ENCODE assay signal across 1 cellular context in genomic region chr16:53052519-53053501, GRCh38.
A peak's percentile ranks its signal among the peaks of the same experiment; 100 is the strongest.
TF ChIP-seq lines count a peak whose summit lies in the region.

CHD9NB (minus strand) TSS chr16:53052897; CDS start chr16:53044158, 8,739 bp downstream.

TF ChIP-seq in K562, 482 proteins besides CTCF, POLR2A, EP300 and RAD21 (continued from another document and continues in another):
- peak; percentile 70; the same call in 1 of the 2 replicates for TF ChIP-seq SMARCA5 (IDR thresholded peaks at IDR 0.05)
- TF ChIP-seq POLR3A (IDR thresholded peaks at IDR 0.05; ENCODE audit: borderline replicate concordance, extremely low read depth, insufficient read depth, insufficient read length): no peak
- no peak for TF ChIP-seq GMEB1 (CRISPR knock-in tag; IDR thresholded peaks at IDR 0.05)
- peak; percentile 48; the same call in 1 of the 2 replicates for TF ChIP-seq NFRKB (IDR thresholded peaks at IDR 0.05; ENCODE audit: low read depth)
- TF ChIP-seq SMAD1 (IDR thresholded peaks at IDR 0.05; ENCODE audit: low read depth, low read length, partially characterized antibody): no peak
- no peak for TF ChIP-seq HEY1 (CRISPR knock-in tag; IDR thresholded peaks at IDR 0.05; ENCODE audit: borderline replicate concordance)
- no peak for TF ChIP-seq ZNF444 (CRISPR knock-in tag; IDR thresholded peaks at IDR 0.05)
- no peak for TF ChIP-seq ZSCAN29 (IDR thresholded peaks at IDR 0.05)
- no peak for TF ChIP-seq ETV5 (CRISPR knock-in tag; IDR thresholded peaks at IDR 0.05; ENCODE audit: low read depth)
- TF ChIP-seq KDM2B (CRISPR knock-in tag; IDR thresholded peaks at IDR 0.05): no peak
- no peak for TF ChIP-seq ZNF398 (CRISPR knock-in tag; IDR thresholded peaks at IDR 0.05)
- TF ChIP-seq TRIM28 (IDR thresholded peaks at IDR 0.05): no peak
- peak; percentile 92 for TF ChIP-seq LARP7 (IDR thresholded peaks at IDR 0.05)
- TF ChIP-seq TFAP4 (CRISPR knock-in tag; IDR thresholded peaks at IDR 0.05; ENCODE audit: borderline replicate concordance): no peak
- no peak for TF ChIP-seq ARID3B (CRISPR knock-in tag; IDR thresholded peaks at IDR 0.05; ENCODE audit: borderline replicate concordance)
- no peak for TF ChIP-seq NR2C2 (CRISPR knock-in tag; IDR thresholded peaks at IDR 0.05)
- TF ChIP-seq NR2C2 (tag; IDR thresholded peaks at IDR 0.05): no peak
- TF ChIP-seq TCF7L2 (IDR thresholded peaks at IDR 0.05; ENCODE audit: low read depth, low read length): no peak
- no peak for TF ChIP-seq ZFP1 (CRISPR knock-in tag; IDR thresholded peaks at IDR 0.05)
- TF ChIP-seq ZNF780A (CRISPR knock-in tag; IDR thresholded peaks at IDR 0.05): no peak
- no peak for TF ChIP-seq FOXP1 (CRISPR knock-in tag; IDR thresholded peaks at IDR 0.05)
- no peak for TF ChIP-seq ZNF41 (CRISPR knock-in tag; conservative IDR thresholded peaks at IDR 0.05)
- no peak for TF ChIP-seq ZNF133 (CRISPR knock-in tag; IDR thresholded peaks at IDR 0.05)
- 0 out of 2 replicates have a peak, but pooled peaks have one; percentile 64 for TF ChIP-seq HDGF (IDR thresholded peaks at IDR 0.05)
- TF ChIP-seq IRF9 (tag; IDR thresholded peaks at IDR 0.05): no peak
- TF ChIP-seq NCOA6 (IDR thresholded peaks at IDR 0.05): no peak
- no peak for TF ChIP-seq CBFA2T2 (conservative IDR thresholded peaks at IDR 0.05)
- TF ChIP-seq ZBTB17 (CRISPR knock-in tag; IDR thresholded peaks at IDR 0.05): no peak
- TF ChIP-seq SRSF3 (IDR thresholded peaks at IDR 0.05; ENCODE audit: insufficient read depth, low read length): no peak
- TF ChIP-seq MXD1 (CRISPR knock-in tag; IDR thresholded peaks at IDR 0.05; ENCODE audit: borderline replicate concordance, poor library complexity, severe bottlenecking): no peak
- no peak for TF ChIP-seq STAG1 (CRISPR knock-in tag; IDR thresholded peaks at IDR 0.05; ENCODE audit: borderline replicate concordance)
- no peak for TF ChIP-seq RBM39 (optimal IDR thresholded peaks at IDR 0.05; ENCODE audit: low read depth, low read length)
- TF ChIP-seq SAFB2 (IDR thresholded peaks at IDR 0.05; ENCODE audit: borderline replicate concordance, low read depth, low read length, severe bottlenecking): no peak
- no peak for TF ChIP-seq SPI1 (IDR thresholded peaks at IDR 0.05; ENCODE audit: borderline replicate concordance, low read depth, low read length)
- TF ChIP-seq TSHZ1 (CRISPR knock-in tag; IDR thresholded peaks at IDR 0.05): no peak
- TF ChIP-seq ID3 (CRISPR knock-in tag; IDR thresholded peaks at IDR 0.05): no peak
- no peak for TF ChIP-seq ID3 (tag; IDR thresholded peaks at IDR 0.05)
- no peak for TF ChIP-seq PHTF2 (CRISPR knock-in tag; IDR thresholded peaks at IDR 0.05)
- TF ChIP-seq CCNT2 (IDR thresholded peaks at IDR 0.05; ENCODE audit: borderline replicate concordance, extremely low read depth, insufficient read length, low read depth, low read length): no peak
- no peak for TF ChIP-seq PRPF4 (IDR thresholded peaks at IDR 0.05; ENCODE audit: insufficient read depth, low read depth, low read length, poor library complexity, severe bottlenecking)
- no peak for TF ChIP-seq BRD9 (IDR thresholded peaks at IDR 0.05; ENCODE audit: low read depth, partially characterized antibody)
- TF ChIP-seq BHLHE40 (IDR thresholded peaks at IDR 0.05; ENCODE audit: low read length): no peak
- no peak for TF ChIP-seq KLF6 (CRISPR knock-in tag; IDR thresholded peaks at IDR 0.05; ENCODE audit: borderline replicate concordance)
- no peak for TF ChIP-seq SNIP1 (IDR thresholded peaks at IDR 0.05; ENCODE audit: low read depth)
- TF ChIP-seq KLF1 (tag; IDR thresholded peaks at IDR 0.05): no peak
- no peak for TF ChIP-seq PHB (CRISPR knock-in tag; IDR thresholded peaks at IDR 0.05)
- TF ChIP-seq GATAD2B (IDR thresholded peaks at IDR 0.05; ENCODE audit: borderline replicate concordance): no peak
- TF ChIP-seq HSF4 (CRISPR knock-in tag; IDR thresholded peaks at IDR 0.05; ENCODE audit: borderline replicate concordance): no peak
- TF ChIP-seq HMGXB4 (CRISPR knock-in tag; IDR thresholded peaks at IDR 0.05): no peak
- TF ChIP-seq CREB3L1 (IDR thresholded peaks at IDR 0.05; ENCODE audit: borderline replicate concordance, low read depth): no peak
